14 cellular contexts compared by ENCODE assay signal in genomic region chr11:9397746-9398680, GRCh38. TPM values are rescaled to one million over a fixed set of nuclear protein-coding genes. Genes with fewer than 3 reads are reported as not detected.
DNase-seq lines count a peak whose midpoint lies in the region; ATAC-seq and TF ChIP-seq lines count a peak whose summit lies in the region.
"Had no signal": no experiment of that assay in that cellular context is flagged by ENCODE, and none has a peak within 500 bp of the region (broad histone marks: within the 10 kb centered on the region; RNA-seq: fewer than 3 reads in every experiment).

No MANE protein-coding gene starts in this region.

- ATAC-seq in CD4-positive, CD25-positive, alpha-beta regulatory T cell (ENCODE audit: low read depth in 2 of 2), result no peak
- peak; percentile 38 for ATAC-seq in GM18867 (IDR thresholded peaks at IDR 0.05; ENCODE audit: unreplicated experiment)
- ATAC-seq in activated CD8-positive, alpha-beta T cell treated with anti-CD3 and anti-CD28 coated beads, Interleukin-2, amount 10 ng/mL, durations not matched to agents 7 days and 5 days, result no peak

- in situ Hi-C loops in KBM-7 (cut with MboI; ENCODE audit: low pct_unique_long_range_greater_than_20kb, low sequenced_read_pairs), result no loop called here

- CTCF ChIA-PET in activated CD8-positive, alpha-beta T cell treated with anti-CD3 and anti-CD28 coated beads, Interleukin-2, amount 10 ng/mL, durations not matched to agents 7 days and 5 days (lab: Charles Lee), result interaction anchor here (0.9 to 1.2 kb wide), 2 partner anchors 10 to 137 kb away, joined by 3 read pairs; no protein-coding TSS in a partner anchor

- H3K9me3 ChIP-seq in CD4-positive, CD25-positive, alpha-beta regulatory T cell (ENCODE audit: control insufficient read depth in 2 of 2, low read length in 2 of 2), result no peaks in the 10 kb centered on the region
- H3K9me3 ChIP-seq: HAP-1, MG63 had no signal

- H3K4me1 ChIP-seq in CD4-positive, CD25-positive, alpha-beta regulatory T cell (ENCODE audit: control insufficient read depth, insufficient read depth, low read length, poor library complexity, severe bottlenecking), result peaks cover 17% of the 10 kb centered on the region

- POLR2A ChIA-PET in activated CD8-positive, alpha-beta T cell treated with anti-CD3 and anti-CD28 coated beads, Interleukin-2, amount 10 ng/mL, durations not matched to agents 7 days and 5 days (lab: Charles Lee), result interaction anchor here (0.8 kb wide), 1 partner anchor 10 kb away, joined by 3 read pairs; no protein-coding TSS in a partner anchor

- H3K27me3 ChIP-seq in CD4-positive, CD25-positive, alpha-beta regulatory T cell (ENCODE audit: control insufficient read depth, insufficient read depth, low read length), result no peaks in the 10 kb centered on the region
- H3K27me3 ChIP-seq: MG63 had no signal

- peaks cover 0 to 1% (median 0%) of the 10 kb centered on the region in 7 donors for H3K9me3 Mint-ChIP-seq in CD4-positive, CD25-positive, alpha-beta regulatory T cell
- H3K9me3 Mint-ChIP-seq in activated CD8-positive, alpha-beta T cell treated with anti-CD3 and anti-CD28 coated beads, Interleukin-2, amount 10 ng/mL, durations not matched to agents 7 days and 5 days (ENCODE audit: insufficient read depth), result no peaks in the 10 kb centered on the region
- no peaks in the 10 kb centered on the region for H3K9me3 Mint-ChIP-seq in mesothelial cell of epicardium

- no peak for TF ChIP-seq CTCF in mesothelial cell of epicardium (IDR thresholded peaks at IDR 0.05; ENCODE audit: unreplicated experiment)

- H3K27me3 Mint-ChIP-seq in CD4-positive, CD25-positive, alpha-beta regulatory T cell, result no peaks in the 10 kb centered on the region
- H3K27me3 Mint-ChIP-seq in activated CD8-positive, alpha-beta T cell treated with anti-CD3 and anti-CD28 coated beads, Interleukin-2, amount 10 ng/mL, durations not matched to agents 7 days and 5 days (ENCODE audit: low read depth), result no peaks in the 10 kb centered on the region
- no peaks in the 10 kb centered on the region for H3K27me3 Mint-ChIP-seq in mesothelial cell of epicardium (ENCODE audit: low read depth)

- H3K36me3 Mint-ChIP-seq in CD4-positive, CD25-positive, alpha-beta regulatory T cell, result peaks cover 16% of the 10 kb centered on the region
- H3K36me3 Mint-ChIP-seq in activated CD8-positive, alpha-beta T cell treated with anti-CD3 and anti-CD28 coated beads, Interleukin-2, amount 10 ng/mL, durations not matched to agents 7 days and 5 days (ENCODE audit: low read depth), result peaks cover 41% of the 10 kb centered on the region
- peaks cover 13% of the 10 kb centered on the region for H3K36me3 Mint-ChIP-seq in mesothelial cell of epicardium

- peaks cover 8 to 60% (median 49%) of the 10 kb centered on the region in 4 donors for H3K4me1 Mint-ChIP-seq in CD4-positive, CD25-positive, alpha-beta regulatory T cell
- H3K4me1 Mint-ChIP-seq in activated CD8-positive, alpha-beta T cell treated with anti-CD3 and anti-CD28 coated beads, Interleukin-2, amount 10 ng/mL, durations not matched to agents 7 days and 5 days (ENCODE audit: low read depth), result peaks cover 42% of the 10 kb centered on the region
- H3K4me1 Mint-ChIP-seq in mesothelial cell of epicardium, result peaks cover 22% of the 10 kb centered on the region

- H3K4me3 Mint-ChIP-seq in CD4-positive, CD25-positive, alpha-beta regulatory T cell, result peak overlapping the region in 3 of 4 donors; percentile 25 to 53 (median 44)
- no peak overlapping the region for H3K4me3 Mint-ChIP-seq in activated CD8-positive, alpha-beta T cell treated with anti-CD3 and anti-CD28 coated beads, Interleukin-2, amount 10 ng/mL, durations not matched to agents 7 days and 5 days
- H3K4me3 Mint-ChIP-seq in mesothelial cell of epicardium, result no peak overlapping the region

- H3K27ac ChIP-seq in CD4-positive, CD25-positive, alpha-beta regulatory T cell (ENCODE audit: insufficient read depth, low read length, poor library complexity, severe bottlenecking), result no peak overlapping the region

- no peak for DNase-seq in CD4-positive, CD25-positive, alpha-beta regulatory T cell
- no peak for DNase-seq in activated CD8-positive, alpha-beta T cell treated with anti-CD3 and anti-CD28 coated beads, Interleukin-2, amount 10 ng/mL, durations not matched to agents 7 days and 5 days
- DNase-seq in mesothelial cell of epicardium (ENCODE audit: low spot score in 2 of 2, unreplicated experiment in 2 of 2) (no peak), amygdala (lab: John Stamatoyannopoulos, UW) (no peak), KBM-7 (no peak), NCI-H82 (lab: John Stamatoyannopoulos, UW) (no peak)
- no peak for DNase-seq in activated CD4-positive, CD25-positive, alpha-beta regulatory T cell treated with anti-CD3 and anti-CD28 coated beads, Interleukin-2, amount 50 U/mL, for 72 hours
- DNase-seq: GDM1, kidney, MG63, NCI-H2081 treated with DMSO at 0.1 percent for 48 hours, SHP77 treated with DMSO at 0.1 percent for 48 hours had no signal

- peaks cover 2% of the 10 kb centered on the region for H3K36me3 ChIP-seq in CD4-positive, CD25-positive, alpha-beta regulatory T cell (ENCODE audit: control insufficient read depth, insufficient read depth, low read length)

- H3K27ac Mint-ChIP-seq in CD4-positive, CD25-positive, alpha-beta regulatory T cell, result peak overlapping the region in 2 of 3 donors; percentile 13 to 69
- peak overlapping the region; percentile 48 for H3K27ac Mint-ChIP-seq in activated CD8-positive, alpha-beta T cell treated with anti-CD3 and anti-CD28 coated beads, Interleukin-2, amount 10 ng/mL, durations not matched to agents 7 days and 5 days
- H3K27ac Mint-ChIP-seq in mesothelial cell of epicardium, result peak overlapping the region; percentile 83

- H3K4me3 ChIP-seq in CD4-positive, CD25-positive, alpha-beta regulatory T cell (ENCODE audit: low read depth, low read length), result peak overlapping the region; percentile 16
- H3K4me3 ChIP-seq: HAP-1, MG63 had no signal

RNA-seq across cellular contexts. Expression of gene IPO7, which starts 13.6 kb away (rescaled TPM):
- 67.9 TPM for total RNA-seq in CD4-positive, CD25-positive, alpha-beta regulatory T cell
- 1 to 10 TPM; 2.4 to 5.6 (median 4.1) TPM for polyA plus RNA-seq in CD4-positive, CD25-positive, alpha-beta regulatory T cell
- total RNA-seq in activated CD8-positive, alpha-beta T cell treated with anti-CD3 and anti-CD28 coated beads, Interleukin-2, amount 10 ng/mL, durations not matched to agents 7 days and 5 days, result 100 to 1,000 TPM; 110 to 111 TPM
- 123 to 140 TPM (median 129 TPM) in 3 replicates for total RNA-seq in mesothelial cell of epicardium

Comparison
In these comparisons a context has a peak if more than half of its experiments do, and no peak if none do; other contexts are left out.
1. H3K4me3 Mint-ChIP-seq: peak in CD4-positive, CD25-positive, alpha-beta regulatory T cell (3 of 4); none in activated CD8-positive, alpha-beta T cell treated with anti-CD3 and anti-CD28 coated beads, Interleukin-2, amount 10 ng/mL, durations not matched to agents 7 days and 5 days (single experiment) and mesothelial cell of epicardium (single experiment).
2. Peak in every context shown above with its lines, with median percentiles within 50 percentile points of each other: H3K27ac Mint-ChIP-seq.